24 cellular contexts compared by ENCODE assay signal in genomic region chr11:2179516-2179915, GRCh38. TPM values are rescaled to one million over a fixed set of nuclear protein-coding genes. Genes with fewer than 3 reads are reported as not detected.
"Had no signal": no experiment of that assay in that cellular context is flagged by ENCODE, and none has a peak within 500 bp of the region (broad histone marks: within the 10 kb centered on the region; RNA-seq: fewer than 3 reads in every experiment).

No MANE protein-coding gene starts in this region.

- ATAC-seq: activated CD4-positive, CD25-positive, alpha-beta regulatory T cell treated with anti-CD3 and anti-CD28 coated beads, Interleukin-2, amount 50 U/mL, for 24 hours; activated naive CD4-positive, alpha-beta T cell treated with anti-CD3 and anti-CD28 coated beads, Interleukin-2, amount 50 U/mL, for 72 hours; activated naive CD8-positive, alpha-beta T cell treated with anti-CD3 and anti-CD28 coated beads, Interleukin-2, amount 50 U/mL, for 24 hours; activated T-cell treated with anti-CD3 and anti-CD28 coated beads, Interleukin-2, amount 50 U/mL, for 4 hours had no signal

- H3K27me3 ChIP-seq: ascending aorta, body of pancreas, MG63, Peyer's patch had no signal

- H3K4me3 ChIP-seq: ascending aorta, body of pancreas, MG63, Peyer's patch had no signal

- H3K36me3 ChIP-seq: ascending aorta, MG63, Peyer's patch had no signal

- H3K4me2 ChIP-seq: KMS-11 had no signal

- DNase-seq: activated CD4-positive, alpha-beta memory T cell treated with anti-CD3 and anti-CD28 coated beads for 36 hours; activated CD4-positive, alpha-beta T cell treated with anti-CD3 and anti-CD28 coated beads, Interleukin-2, amount 10 ng/mL, durations not matched to agents 24 days and 14 days; activated CD8-positive, alpha-beta memory T cell treated with anti-CD3 and anti-CD28 coated beads for 24 hours; activated effector memory CD4-positive, alpha-beta T cell treated with anti-CD3 and anti-CD28 coated beads, Interleukin-2, amount 50 U/mL, for 16 hours; activated naive CD4-positive, alpha-beta T cell treated with Interleukin-2 at 50 U/mL for 16 hours; activated naive CD8-positive, alpha-beta T cell treated with anti-CD3 and anti-CD28 coated beads, Interleukin-2, amount 50 U/mL, for 24 hours; activated T-cell treated with anti-CD3 and anti-CD28 coated beads, Interleukin-2, amount 50 U/mL, for 4 hours; amniotic stem cell; NCI-H187 treated with DMSO at 0.1 percent for 48 hours; NCI-H2081 treated with DMSO at 0.1 percent for 48 hours; NCI-H2227 treated with DMSO at 0.1 percent for 48 hours; NCI-H510A; NCI-H526 treated with DMSO at 0.1 percent for 48 hours; NCI-H82; Peyer's patch; SHP77 treated with DMSO at 0.1 percent for 48 hours had no signal

- H3K9ac ChIP-seq: KMS-11 had no signal

- H3K27ac ChIP-seq: ascending aorta, body of pancreas, KMS-11, Peyer's patch had no signal

- H3K4me1 ChIP-seq: ascending aorta, Peyer's patch had no signal

- H3K9me3 ChIP-seq: ascending aorta, body of pancreas, MG63, Peyer's patch had no signal

RNA-seq across cellular contexts. Expression of gene TH, which starts 7.9 kb away (rescaled TPM):
- total RNA-seq: activated CD4-positive, alpha-beta memory T cell treated with anti-CD3 and anti-CD28 coated beads for 36 hours; activated CD4-positive, alpha-beta T cell treated with anti-CD3 and anti-CD28 coated beads, Interleukin-2, amount 10 ng/mL, durations not matched to agents 24 days and 14 days; activated naive CD4-positive, alpha-beta T cell treated with anti-CD3 and anti-CD28 coated beads, Interleukin-2, amount 50 U/mL, for 72 hours; activated T-cell treated with anti-CD3 and anti-CD28 coated beads, Interleukin-2, amount 50 U/mL, for 4 hours; ascending aorta; OCI-LY7; SK-MEL-5 had no signal

RNA-seq across cellular contexts. Expression of gene INS, which starts 18.5 kb away (rescaled TPM):
- total RNA-seq: activated CD4-positive, alpha-beta memory T cell treated with anti-CD3 and anti-CD28 coated beads for 36 hours; activated CD4-positive, alpha-beta T cell treated with anti-CD3 and anti-CD28 coated beads, Interleukin-2, amount 10 ng/mL, durations not matched to agents 24 days and 14 days; activated naive CD4-positive, alpha-beta T cell treated with anti-CD3 and anti-CD28 coated beads, Interleukin-2, amount 50 U/mL, for 72 hours; activated T-cell treated with anti-CD3 and anti-CD28 coated beads, Interleukin-2, amount 50 U/mL, for 4 hours; ascending aorta; OCI-LY7; Peyer's patch; SK-MEL-5 had no signal

RNA-seq across cellular contexts. Expression of gene IGF2, which starts 40.3 kb away (rescaled TPM):
- total RNA-seq: OCI-LY7 had no signal
